Comparison of ENCODE assay signal across 26 cellular contexts in the genomic region with DNA sequence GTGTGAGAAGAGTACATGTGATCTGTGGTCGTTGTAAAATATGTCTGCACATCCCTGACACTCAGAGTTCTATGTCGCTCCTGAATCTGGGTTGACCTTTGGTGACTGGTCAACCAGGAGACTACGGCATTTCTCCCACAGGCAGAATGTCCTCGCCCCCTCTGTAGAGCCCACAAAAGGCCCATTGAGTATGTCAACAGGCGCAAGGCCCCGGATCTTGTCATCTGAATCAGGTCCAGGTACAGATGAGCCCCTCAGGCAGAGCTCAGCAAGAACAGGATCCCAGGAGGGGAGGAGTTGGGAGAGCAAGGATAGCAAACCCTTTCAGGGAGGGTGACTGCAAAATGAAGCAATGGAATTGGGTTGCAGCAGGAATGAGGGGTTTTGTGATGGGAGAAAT.
"Had no signal": no experiment of that assay in that cellular context is flagged by ENCODE, and none has a peak within 500 bp of the region (broad histone marks: within the 10 kb centered on the region; RNA-seq: fewer than 3 reads in every experiment).

No MANE protein-coding gene starts in this region.

- H3K27me3 ChIP-seq: ascending aorta, MG63, SJCRH30 had no signal

- DNase-seq: activated CD4-positive, alpha-beta memory T cell treated with anti-CD3 and anti-CD28 coated beads, Interleukin-2, amount 10 ng/mL, durations not matched to agents 7 days and 5 days; activated CD4-positive, alpha-beta T cell treated with anti-CD3 and anti-CD28 coated beads for 1 hour; activated CD4-positive, alpha-beta T cell treated with anti-CD3 and anti-CD28 coated beads for 48 hours; activated CD4-positive, CD25-positive, alpha-beta regulatory T cell; activated gamma-delta T cell; activated naive CD4-positive, alpha-beta T cell treated with Interleukin-2 at 50 U/mL for 16 hours; activated naive CD8-positive, alpha-beta T cell treated with anti-CD3 and anti-CD28 coated beads, Interleukin-2, amount 10 ng/mL, durations not matched to agents 7 days and 5 days; activated T-cell treated with anti-CD3 and anti-CD28 coated beads, Interleukin-2, amount 50 U/mL, for 1 hour; amygdala; Karpas-422; KBM-7; MG63; NCI-H1048; NCI-H1105 treated with DMSO at 0.1 percent for 48 hours; NCI-H1436; NCI-H1694; NCI-H1930; NCI-H345; NCI-H524 treated with DMSO at 0.1 percent for 48 hours; SHP77; SJCRH30; T1000; WERI-Rb-1 had no signal

- H3K4me1 ChIP-seq: ascending aorta, SJCRH30 had no signal

- H3K9me3 ChIP-seq: ascending aorta, SJCRH30 had no signal

- H3K27ac ChIP-seq: ascending aorta, cardiac muscle cell, SJCRH30, SK-N-MC, WERI-Rb-1 had no signal

- H3K36me3 ChIP-seq: ascending aorta, cardiac muscle cell, MG63, SJCRH30, WERI-Rb-1 had no signal

- H3K4me3 ChIP-seq: ascending aorta, cardiac muscle cell, MG63, SJCRH30, SK-N-MC had no signal
